14 cellular contexts compared by ENCODE assay signal in the genomic region with DNA sequence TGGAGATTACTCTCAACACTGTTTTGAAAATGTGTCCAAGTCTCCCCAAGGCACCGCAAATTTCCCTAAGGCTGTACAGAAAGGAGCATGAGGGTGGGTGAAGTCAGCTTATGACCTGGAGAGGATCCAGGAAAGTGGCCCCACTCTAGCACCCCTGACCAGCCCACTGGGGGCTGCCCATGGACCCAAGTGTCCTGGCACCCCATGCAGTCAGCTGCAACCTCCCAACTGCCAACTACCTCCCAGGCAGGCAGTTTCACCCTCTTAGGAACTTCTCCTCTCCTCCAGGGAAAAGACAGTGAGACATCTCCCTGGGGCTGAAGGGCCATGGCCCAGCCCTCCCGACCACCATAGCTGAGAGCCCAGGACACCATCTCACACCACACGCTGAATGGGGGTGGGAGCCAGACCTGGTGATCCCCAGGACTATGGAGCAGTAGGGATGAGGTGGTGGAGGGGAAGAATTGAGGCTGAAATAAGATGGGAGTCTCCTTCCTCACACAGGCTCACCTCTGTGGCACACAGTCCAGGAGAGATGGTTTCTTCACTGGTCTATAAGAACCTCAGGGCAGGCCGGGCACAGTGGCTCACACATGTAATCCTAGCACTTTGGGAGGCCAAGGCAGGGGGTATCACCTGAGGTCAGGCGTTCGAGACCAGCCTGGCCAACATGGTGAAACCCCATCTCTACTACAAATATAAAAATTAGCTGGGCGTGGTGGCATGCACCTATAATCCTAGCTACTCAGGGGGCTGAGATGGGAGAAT.
DNase-seq lines count a peak whose midpoint lies in the region; ATAC-seq and TF ChIP-seq lines count a peak whose summit lies in the region.
"Had no signal": no experiment of that assay in that cellular context is flagged by ENCODE, and none has a peak within 500 bp of the region (broad histone marks: within the 10 kb centered on the region; RNA-seq: fewer than 3 reads in every experiment).

No MANE protein-coding gene starts in this region.

- H3K27me3 Mint-ChIP-seq in CD4-positive, alpha-beta T cell, result no peaks in the 10 kb centered on the region
- H3K27me3 Mint-ChIP-seq in IgD-negative memory B cell, result peaks cover 2% of the 10 kb centered on the region
- H3K27me3 Mint-ChIP-seq: stimulated activated naive CD8-positive, alpha-beta T cell treated with anti-CD3 and anti-CD28 coated beads, Interleukin-15, amount 100 ng/mL, for 72 hours had no signal

- CTCF ChIA-PET in CD4-positive, alpha-beta T cell (lab: Charles Lee), result interaction anchor here (0.6 to 1.4 kb wide), 5 partner anchors 10 to 203 kb away, joined by 3 to 4 read pairs (median 3); no protein-coding TSS in a partner anchor

- H3K4me1 Mint-ChIP-seq in CD4-positive, alpha-beta T cell (ENCODE audit: low read depth), result peaks cover 46% of the 10 kb centered on the region
- H3K4me1 Mint-ChIP-seq in IgD-negative memory B cell, result peaks cover 33 to 34% (median 34%) of the 10 kb centered on the region in 3 donors

- POLR2A ChIA-PET in CD4-positive, alpha-beta T cell (lab: Charles Lee), result interaction anchor here (1.0 kb wide), 1 partner anchor 69 kb away, joined by 3 read pairs; no protein-coding TSS in a partner anchor

- no peak overlapping the region for H3K4me3 Mint-ChIP-seq in CD4-positive, alpha-beta T cell
- H3K4me3 Mint-ChIP-seq in IgD-negative memory B cell, result peak overlapping the region in 1 of 4 donors; percentile 17
- H3K4me3 Mint-ChIP-seq: stimulated activated naive CD8-positive, alpha-beta T cell treated with anti-CD3 and anti-CD28 coated beads, Interleukin-15, amount 100 ng/mL, for 72 hours had no signal

- no peaks in the 10 kb centered on the region for H3K9me3 ChIP-seq in CD4-positive, alpha-beta T cell (ENCODE audit: control insufficient read depth, low read length)
- H3K9me3 ChIP-seq: left lung had no signal

- H3K36me3 Mint-ChIP-seq in CD4-positive, alpha-beta T cell (ENCODE audit: low read depth), result no peaks in the 10 kb centered on the region
- peaks cover 2% of the 10 kb centered on the region for H3K36me3 Mint-ChIP-seq in IgD-negative memory B cell

- DNase-seq in CD4-positive, alpha-beta T cell, result no peak
- DNase-seq in islet precursor cell (peak; percentile 44), posterior vena cava (ENCODE audit: low spot score) (peak; percentile 63), SW 1271 (lab: John Stamatoyannopoulos, UW) (no peak), DMS114 treated with DMSO at 0.1 percent for 48 hours (lab: John Stamatoyannopoulos, UW; ENCODE audit: unreplicated experiment) (no peak), GM10266 (ENCODE audit: extremely low spot score) (no peak)
- DNase-seq: activated gamma-delta T cell treated with Interleukin-2 at 50 U/mL for 16 hours; HCEC 1CT; Kasumi-1; left lung; NCI-H1417 treated with DMSO at 0.1 percent for 48 hours; stimulated activated naive CD8-positive, alpha-beta T cell treated with anti-CD3 and anti-CD28 coated beads, Interleukin-15, amount 100 ng/mL, for 72 hours had no signal

- intact Hi-C loops in CD4-positive, alpha-beta T cell (cut with DNase I, micrococcal nuclease), result loop anchor here in 1 of 2 experiments (5.0 kb wide), 1 partner anchor 110 kb away; a partner anchor contains a TSS
- intact Hi-C loops in posterior vena cava (cut with DNase I), result no loop called here

- peak overlapping the region; percentile 59 for H3K27ac Mint-ChIP-seq in CD4-positive, alpha-beta T cell
- peak overlapping the region in 2 of 3 donors; percentile 69 to 73 for H3K27ac Mint-ChIP-seq in IgD-negative memory B cell

- ATAC-seq in CD4-positive, alpha-beta T cell (ENCODE audit: poor library complexity), result no peak
- no peak for ATAC-seq in GM21619 (IDR thresholded peaks at IDR 0.05; ENCODE audit: unreplicated experiment)
- ATAC-seq: left lung; stimulated activated naive CD8-positive, alpha-beta T cell treated with anti-CD3 and anti-CD28 coated beads, Interleukin-15, amount 100 ng/mL, for 72 hours had no signal

- H3K9me3 Mint-ChIP-seq in CD4-positive, alpha-beta T cell, result no peaks in the 10 kb centered on the region
- no peaks in the 10 kb centered on the region for H3K9me3 Mint-ChIP-seq in IgD-negative memory B cell
- H3K9me3 Mint-ChIP-seq: stimulated activated naive CD8-positive, alpha-beta T cell treated with anti-CD3 and anti-CD28 coated beads, Interleukin-15, amount 100 ng/mL, for 72 hours had no signal

- no peak overlapping the region for H3K27ac ChIP-seq in CD4-positive, alpha-beta T cell (ENCODE audit: low read depth, low read length)

- H3K27me3 ChIP-seq in CD4-positive, alpha-beta T cell (ENCODE audit: control insufficient read depth, insufficient read depth, low read length), result no peaks in the 10 kb centered on the region
- H3K27me3 ChIP-seq: left lung had no signal

- no peak for TF ChIP-seq CTCF in CD4-positive, alpha-beta T cell (IDR thresholded peaks at IDR 0.05)
- TF ChIP-seq CTCF in GM10266 (IDR thresholded peaks at IDR 0.05; ENCODE audit: control insufficient read depth, insufficient read depth, low read depth, missing control alignments), result no peak

Comparison
In these comparisons a context has a peak if more than half of its experiments do, and no peak if none do; other contexts are left out.
1. DNase-seq: peak in islet precursor cell (single experiment) and posterior vena cava (single experiment); none in CD4-positive, alpha-beta T cell (0 of 10), SW 1271 (0 of 2), DMS114 treated with DMSO at 0.1 percent for 48 hours (single experiment) and GM10266 (single experiment).